Comparison of ENCODE assay signal across 9 cellular contexts in genomic region chr16:69107311-69107962, GRCh38. TPM values are rescaled to one million over a fixed set of nuclear protein-coding genes. Genes with fewer than 3 reads are reported as not detected.
DNase-seq lines count a peak whose midpoint lies in the region; ATAC-seq and TF ChIP-seq lines count a peak whose summit lies in the region.
"Had no signal": no experiment of that assay in that cellular context is flagged by ENCODE, and none has a peak within 500 bp of the region (broad histone marks: within the 10 kb centered on the region; RNA-seq: fewer than 3 reads in every experiment).

No MANE protein-coding gene starts in this region.

- peaks cover 32% of the 10 kb centered on the region for H3K27me3 Mint-ChIP-seq in T-helper 2 cell treated with Interferon-gamma antibody and Interleukin-4, amounts not matched to agents 5 μg/mL and 100 μg/mL, for 36 hours (ENCODE audit: low read depth)
- H3K27me3 Mint-ChIP-seq in MCF 10A (ENCODE audit: insufficient read depth, unreplicated experiment), result no peaks in the 10 kb centered on the region

- no TSS peak for BruUV-seq in MCF 10A (replicated peaks; lab: Mats Ljungman, UMichigan)

- no peak for TF ChIP-seq POLR2A in testis (IDR thresholded peaks at IDR 0.05)

- H3K4me3 ChIP-seq in testis, result peak overlapping the region in 1 of 2 donors; percentile 47

- 0 to 1% methylated on average over 4 to 24 of the region's 52 CpGs for WGBS in testis, 2 donors

- CTCF ChIA-PET in MCF 10A (lab: Yijun Ruan, JAX), result interaction anchor here (0.6 to 4.4 kb wide), 5 partner anchors 17 to 205 kb away, joined by 3 to 47 read pairs (median 4); no protein-coding TSS in a partner anchor

- peaks cover 21% of the 10 kb centered on the region for H3K4me1 ChIP-seq in testis

- TF ChIP-seq CTCF in MCF 10A (IDR thresholded peaks at IDR 0.05; ENCODE audit: unreplicated experiment) (no peak), testis (IDR thresholded peaks at IDR 0.05) (no peak)

- H3K27me3 ChIP-seq in testis, result no peaks in the 10 kb centered on the region

- intact Hi-C loops in MCF 10A (cut with micrococcal nuclease), result no loop called here
- intact Hi-C loops in testis (cut with DNase I; ENCODE audit: low total_unique reads), result no loop called here

- ATAC-seq in GM19035 (IDR thresholded peaks at IDR 0.05; ENCODE audit: unreplicated experiment) (no peak), GM18498 (IDR thresholded peaks at IDR 0.05; ENCODE audit: unreplicated experiment) (no peak)

- no peak overlapping the region for H3K27ac Mint-ChIP-seq in T-helper 2 cell treated with Interferon-gamma antibody and Interleukin-4, amounts not matched to agents 5 μg/mL and 100 μg/mL, for 36 hours
- no peak overlapping the region for H3K27ac Mint-ChIP-seq in MCF 10A (ENCODE audit: low read depth, unreplicated experiment)
- H3K27ac Mint-ChIP-seq: IgD-negative memory B cell had no signal

- no peak for DNase-seq in T-helper 2 cell treated with Interferon-gamma antibody and Interleukin-4, amounts not matched to agents 5 μg/mL and 100 μg/mL, for 36 hours (ENCODE audit: low spot score)
- DNase-seq in T-helper 2 cell (no peak), MCF 10A (ENCODE audit: unreplicated experiment) (no peak), left kidney (ENCODE audit: low read depth, low spot score) (peak; percentile 53), testis (peak; percentile 30), NCI-H2171 (lab: John Stamatoyannopoulos, UW) (no peak)

- H3K9me3 ChIP-seq in testis, result no peaks in the 10 kb centered on the region

- H3K36me3 ChIP-seq in testis (ENCODE audit: low read depth, missing control alignments), result no peaks in the 10 kb centered on the region

- H3K27ac ChIP-seq in testis, result no peak overlapping the region

- no peaks in the 10 kb centered on the region for H3K9me3 Mint-ChIP-seq in T-helper 2 cell treated with Interferon-gamma antibody and Interleukin-4, amounts not matched to agents 5 μg/mL and 100 μg/mL, for 36 hours
- no peaks in the 10 kb centered on the region for H3K9me3 Mint-ChIP-seq in MCF 10A (ENCODE audit: unreplicated experiment)
- H3K9me3 Mint-ChIP-seq: IgD-negative memory B cell had no signal

- peaks cover 2% of the 10 kb centered on the region for H3K36me3 Mint-ChIP-seq in T-helper 2 cell treated with Interferon-gamma antibody and Interleukin-4, amounts not matched to agents 5 μg/mL and 100 μg/mL, for 36 hours (ENCODE audit: low read depth)
- H3K36me3 Mint-ChIP-seq in MCF 10A (ENCODE audit: insufficient read depth, unreplicated experiment), result peaks cover 11% of the 10 kb centered on the region

- POLR2A ChIA-PET in MCF 10A (lab: Yijun Ruan, JAX), result interaction anchor here (0.5 to 0.9 kb wide), 3 partner anchors 37 to 575 kb away, joined by 3 to 4 read pairs (median 3); no protein-coding TSS in a partner anchor

- peaks cover 10% of the 10 kb centered on the region for H3K4me1 Mint-ChIP-seq in T-helper 2 cell treated with Interferon-gamma antibody and Interleukin-4, amounts not matched to agents 5 μg/mL and 100 μg/mL, for 36 hours (ENCODE audit: low read depth)
- H3K4me1 Mint-ChIP-seq in MCF 10A (ENCODE audit: insufficient read depth, unreplicated experiment), result peaks cover 8% of the 10 kb centered on the region

- peak overlapping the region; percentile 64 for H3K4me3 Mint-ChIP-seq in T-helper 2 cell treated with Interferon-gamma antibody and Interleukin-4, amounts not matched to agents 5 μg/mL and 100 μg/mL, for 36 hours
- H3K4me3 Mint-ChIP-seq in MCF 10A (ENCODE audit: unreplicated experiment), result peak overlapping the region; percentile 96

RNA-seq across cellular contexts. Expression of gene HAS3, which starts 2.0 kb away (rescaled TPM):
- total RNA-seq in MCF 10A (2022), result 0.72 and 2.8 TPM in 2 replicates
- 1 to 10 TPM; 4.7 to 7.7 TPM for total RNA-seq in testis
- polyA plus RNA-seq in testis (ENCODE audit: insufficient read depth, low read depth, low replicate concordance), result 4.8 TPM

RNA-seq across cellular contexts. Expression of gene CHTF8, which starts 25.0 kb away (rescaled TPM):
- total RNA-seq in MCF 10A (2022) (107 and 113 TPM in 2 replicates), testis (100 to 1,000 TPM; 131 to 147 TPM)
- polyA plus RNA-seq in testis (ENCODE audit: insufficient read depth, low read depth, low replicate concordance), result 122 TPM

RNA-seq across cellular contexts. Expression of gene UTP4, which starts 25.0 kb away (rescaled TPM):
- total RNA-seq in MCF 10A (2022) (77.1 and 97.1 TPM in 2 replicates), testis (10 to 100 TPM; 72.8 to 78.3 TPM)
- polyA plus RNA-seq in testis (ENCODE audit: insufficient read depth, low read depth, low replicate concordance), result 80.5 TPM

Comparison
In these comparisons a context has a peak if more than half of its experiments do, and no peak if none do; other contexts are left out.
1. DNase-seq: peak in left kidney (single experiment) and testis (single experiment); none in T-helper 2 cell treated with Interferon-gamma antibody and Interleukin-4, amounts not matched to agents 5 μg/mL and 100 μg/mL, for 36 hours (single experiment), T-helper 2 cell (0 of 5), MCF 10A (single experiment) and NCI-H2171 (single experiment).